8 cellular contexts compared by ENCODE assay signal in genomic region chr12:31238764-31239387, GRCh38.
DNase-seq lines count a peak whose midpoint lies in the region; ATAC-seq and TF ChIP-seq lines count a peak whose summit lies in the region.

No MANE protein-coding gene starts in this region.

- 17 to 19% methylated on average over 11 of the region's 11 CpGs for whole genome bisulfite sequencing in lower leg skin, 2 donors

- intact Hi-C loops in lower leg skin (cut with DNase I; ENCODE audit: low total_unique reads): loop anchor here (5.0 kb wide), 1 partner anchor 122 kb away; no protein-coding TSS in a partner anchor

- DNase-seq in AG10803 (ENCODE audit: low read depth) (peak; percentile 52), NCI-H2227 (lab: John Stamatoyannopoulos, UW; ENCODE audit: unreplicated experiment) (peak; percentile 55), choroid plexus epithelial cell (ENCODE audit: low read depth) (peak; percentile 72), lower leg skin (ENCODE audit: low spot score in 2 of 2) (peak; percentile 59 to 87)
- DNase-seq in activated CD4-positive, CD25-positive, alpha-beta regulatory T cell treated with anti-CD3 and anti-CD28 coated beads, Interleukin-2, amount 50 U/mL, for 16 hours (ENCODE audit: low read depth, low spot score): peak; percentile 13
- peak; percentile 29 to 64 (median 38) for DNase-seq in stimulated activated CD4-positive, alpha-beta T cell treated with anti-CD3 and anti-CD28 coated beads, TNF-alpha, amount 100 ng/mL, for 48 hours (ENCODE audit: low read depth in 3 of 3)

- peak overlapping the region; percentile 8; the same call in 1 of the 2 replicates for H3K4me3 ChIP-seq in AG10803 (ENCODE audit: low read length)
- H3K4me3 ChIP-seq in choroid plexus epithelial cell (ENCODE audit: low read depth, low read length): no peak overlapping the region
- no peak overlapping the region for H3K4me3 ChIP-seq in lower leg skin (ENCODE audit: low read depth, poor library complexity, severe bottlenecking)

- TF ChIP-seq CTCF in AG10803 (conservative IDR thresholded peaks at IDR 0.05; ENCODE audit: low read length): peak; percentile 77
- TF ChIP-seq CTCF in choroid plexus epithelial cell (conservative IDR thresholded peaks at IDR 0.05; ENCODE audit: low read depth, low read length): peak; percentile 88
- no peak for TF ChIP-seq CTCF in lower leg skin (IDR thresholded peaks at IDR 0.05)

- ATAC-seq in GM18858 (IDR thresholded peaks at IDR 0.05; ENCODE audit: unreplicated experiment) (peak; percentile 83), HG03066 (IDR thresholded peaks at IDR 0.05; ENCODE audit: low read depth, unreplicated experiment) (peak; percentile 82)

- no peak for TF ChIP-seq POLR2A in lower leg skin (IDR thresholded peaks at IDR 0.05)

Comparison
In these comparisons a context has a peak if more than half of its experiments do, and no peak if none do; other contexts are left out.
1. DNase-seq: peak in every context shown above with its lines; median percentile 73 in lower leg skin; 72 in choroid plexus epithelial cell; 55 in NCI-H2227; 52 in AG10803; 38 in stimulated activated CD4-positive, alpha-beta T cell treated with anti-CD3 and anti-CD28 coated beads, TNF-alpha, amount 100 ng/mL, for 48 hours; 13 in activated CD4-positive, CD25-positive, alpha-beta regulatory T cell treated with anti-CD3 and anti-CD28 coated beads, Interleukin-2, amount 50 U/mL, for 16 hours.
2. CTCF ChIP-seq: peak in AG10803 (single experiment) and choroid plexus epithelial cell (single experiment); none in lower leg skin (0 of 3).